8 cellular contexts compared by ENCODE assay signal in the genomic region with DNA sequence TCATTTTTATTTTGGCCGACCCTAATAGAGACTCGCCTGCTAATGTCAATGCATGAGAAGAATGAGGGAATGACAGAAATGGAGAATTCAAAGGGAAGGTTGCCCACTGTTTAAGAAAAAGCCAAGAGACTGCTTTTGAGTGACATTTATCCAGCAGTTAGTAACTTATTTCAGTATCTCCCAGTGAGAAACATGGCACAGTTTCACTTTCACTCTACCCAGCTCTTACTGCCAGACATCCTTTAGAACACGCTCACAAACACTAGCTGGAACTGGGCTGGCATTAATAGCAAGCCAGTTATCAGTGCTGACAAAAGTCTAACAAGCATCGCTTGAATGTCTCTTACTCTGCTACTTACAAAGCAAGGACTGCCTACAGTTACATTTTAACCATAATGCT. TPM values are rescaled to one million over a fixed set of nuclear protein-coding genes. Genes with fewer than 3 reads are reported as not detected.
DNase-seq lines count a peak whose midpoint lies in the region; ATAC-seq and TF ChIP-seq lines count a peak whose summit lies in the region.

No MANE protein-coding gene starts in this region.

- BruUV-seq in Panc1 (replicated peaks; lab: Mats Ljungman, UMichigan): no TSS peak

- peaks cover 32% of the 10 kb centered on the region for H3K36me3 Mint-ChIP-seq in effector memory CD8-positive, alpha-beta T cell (ENCODE audit: insufficient read depth)
- peaks cover 29% of the 10 kb centered on the region for H3K36me3 Mint-ChIP-seq in nephron (ENCODE audit: low read depth)

- peak overlapping the region; percentile 78 to 89 for H3K27ac Mint-ChIP-seq in effector memory CD8-positive, alpha-beta T cell
- H3K27ac Mint-ChIP-seq in nephron: peak overlapping the region; percentile 44 to 83 (median 81)

- H3K4me3 Mint-ChIP-seq in effector memory CD8-positive, alpha-beta T cell: peak overlapping the region; percentile 74
- no peak overlapping the region for H3K4me3 Mint-ChIP-seq in nephron

- no peaks in the 10 kb centered on the region for H3K27me3 Mint-ChIP-seq in effector memory CD8-positive, alpha-beta T cell
- H3K27me3 Mint-ChIP-seq in nephron (ENCODE audit: low read depth): no peaks in the 10 kb centered on the region

- no peaks in the 10 kb centered on the region for H3K9me3 ChIP-seq in Panc1 (ENCODE audit: control insufficient read depth, insufficient read depth, low read depth, low read length)
- H3K9me3 ChIP-seq in MG63: no peaks in the 10 kb centered on the region

- TF ChIP-seq CTCF in Panc1 (IDR thresholded peaks at IDR 0.05) (no peak), nephron (IDR thresholded peaks at IDR 0.05; ENCODE audit: unreplicated experiment in 3 of 3) (no peak)

- ATAC-seq in Panc1 (peak; percentile 53; the same call in 1 of the 2 replicates), HG03469 (IDR thresholded peaks at IDR 0.05; ENCODE audit: unreplicated experiment) (no peak), HG03442 (IDR thresholded peaks at IDR 0.05; ENCODE audit: unreplicated experiment) (no peak)
- peak; percentile 98 for ATAC-seq in effector memory CD8-positive, alpha-beta T cell (replicated peaks)

- peaks cover 22% of the 10 kb centered on the region for H3K4me1 ChIP-seq in Panc1 (ENCODE audit: control insufficient read depth, insufficient read depth, low read length)

- DNase-seq in EH (ENCODE audit: low read depth) (peak; percentile 19), Panc1 (ENCODE audit: low read depth, low spot score) (no peak), MG63 (no peak), NCI-H1930 (lab: John Stamatoyannopoulos, UW) (no peak)
- DNase-seq in effector memory CD8-positive, alpha-beta T cell: peak in 2 of 3 experiments; percentile 9 to 28

- H3K27ac ChIP-seq in Panc1 (ENCODE audit: low read length): peak overlapping the region; percentile 41

- H3K36me3 ChIP-seq in Panc1 (ENCODE audit: control insufficient read depth, insufficient read depth, low read length): peaks cover 9% of the 10 kb centered on the region
- peaks cover 40% of the 10 kb centered on the region for H3K36me3 ChIP-seq in MG63

- CTCF ChIA-PET in Panc1 (lab: Charles Lee): no interaction called here

- intact Hi-C loops in Panc1 (cut with micrococcal nuclease; ENCODE audit: unreplicated experiment): no loop called here

- H3K4me1 Mint-ChIP-seq in effector memory CD8-positive, alpha-beta T cell (ENCODE audit: low read depth in 2 of 2): peaks cover 16 to 24% of the 10 kb centered on the region in 2 donors
- H3K4me1 Mint-ChIP-seq in nephron: peaks cover 10% of the 10 kb centered on the region

- in situ Hi-C loops in Panc1 (cut with HindIII; ENCODE audit: low pct_unique_long_range_greater_than_20kb, low sequenced_read_pairs): no loop called here

- no peaks in the 10 kb centered on the region for H3K9me3 Mint-ChIP-seq in effector memory CD8-positive, alpha-beta T cell
- H3K9me3 Mint-ChIP-seq in nephron: no peaks in the 10 kb centered on the region

- H3K4me3 ChIP-seq in Panc1 (ENCODE audit: low read depth in 2 of 2, low read length in 2 of 2) (no peak overlapping the region), MG63 (no peak overlapping the region)

- POLR2A ChIA-PET in Panc1 (lab: Charles Lee): no interaction called here

- H3K27me3 ChIP-seq in Panc1 (ENCODE audit: control insufficient read depth, insufficient read depth, low read length): no peaks in the 10 kb centered on the region
- no peaks in the 10 kb centered on the region for H3K27me3 ChIP-seq in MG63

RNA-seq across cellular contexts. Expression of a gene that starts 8.5 kb away (rescaled TPM):
- total RNA-seq in Panc1 (2021; ENCODE audit: unreplicated experiment): 60.6 TPM
- polyA plus RNA-seq in Panc1 (2012; ENCODE audit: insufficient read length): 35.4 TPM
- 18.7 and 23.1 TPM in 2 replicates for total RNA-seq in MG63 (2014; rRNA removed; shearing (Covaris generic); ENCODE audit: low replicate concordance)

RNA-seq across cellular contexts. Expression of a gene that starts 8.9 kb away (rescaled TPM):
- total RNA-seq in Panc1 (2021; ENCODE audit: unreplicated experiment): 37.5 TPM
- polyA plus RNA-seq in Panc1 (2012; ENCODE audit: insufficient read length): 17.7 TPM
- total RNA-seq in MG63 (2014; rRNA removed; shearing (Covaris generic); ENCODE audit: low replicate concordance): 9.5 and 19.4 TPM in 2 replicates

RNA-seq across cellular contexts. Expression of a gene that starts 30.3 kb away (rescaled TPM):
- 72.0 TPM for total RNA-seq in Panc1 (2021; ENCODE audit: unreplicated experiment)
- 56.0 TPM for polyA plus RNA-seq in Panc1 (2012; ENCODE audit: insufficient read length)
- total RNA-seq in MG63 (2014; rRNA removed; shearing (Covaris generic); ENCODE audit: low replicate concordance): 60.4 and 63.4 TPM in 2 replicates

Comparison
In these comparisons a context has a peak if more than half of its experiments do, and no peak if none do; other contexts are left out.
1. DNase-seq: peak in EH (single experiment) and effector memory CD8-positive, alpha-beta T cell (2 of 3); none in Panc1 (single experiment), MG63 (single experiment) and NCI-H1930 (0 of 2).
2. ATAC-seq: peak in Panc1 (single experiment) and effector memory CD8-positive, alpha-beta T cell (single experiment); none in HG03469 (single experiment) and HG03442 (single experiment).
3. H3K4me3 Mint-ChIP-seq: peak in effector memory CD8-positive, alpha-beta T cell (2 of 2); none in nephron (0 of 3).